1 cellular context compared by ENCODE assay signal in genomic region chr19:18020212-18021067, GRCh38.
TF ChIP-seq lines count a peak whose summit lies in the region.

No MANE protein-coding gene starts in this region.

TF ChIP-seq in HepG2, 621 proteins besides CTCF, POLR2A, EP300 and RAD21 (continued from another document and continues in another):
- no peak for TF ChIP-seq AHDC1 (CRISPR knock-in tag; IDR thresholded peaks at IDR 0.05; ENCODE audit: borderline replicate concordance)
- no peak for TF ChIP-seq ZNF670 (CRISPR knock-in tag; IDR thresholded peaks at IDR 0.05; ENCODE audit: borderline replicate concordance)
- no peak for TF ChIP-seq ZBTB46 (CRISPR knock-in tag; IDR thresholded peaks at IDR 0.05; ENCODE audit: borderline replicate concordance)
- TF ChIP-seq ZNF792 (CRISPR knock-in tag; IDR thresholded peaks at IDR 0.05), result no peak
- TF ChIP-seq ASH2L (IDR thresholded peaks at IDR 0.05; ENCODE audit: insufficient read length, low read depth, low read length), result no peak
- no peak for TF ChIP-seq ZFP91 (CRISPR knock-in tag; IDR thresholded peaks at IDR 0.05; ENCODE audit: borderline replicate concordance)
- no peak for TF ChIP-seq LCORL (IDR thresholded peaks at IDR 0.05)
- 0 out of 2 replicates have a peak, but pooled peaks have one; percentile 45 for TF ChIP-seq LCORL (CRISPR knock-in tag; IDR thresholded peaks at IDR 0.05)
- no peak for TF ChIP-seq NFKBIZ (CRISPR knock-in tag; IDR thresholded peaks at IDR 0.05)
- TF ChIP-seq ZNF362 (CRISPR knock-in tag; IDR thresholded peaks at IDR 0.05; ENCODE audit: borderline replicate concordance), result no peak
- no peak for TF ChIP-seq ZNF30 (CRISPR knock-in tag; IDR thresholded peaks at IDR 0.05)
- TF ChIP-seq MNT (IDR thresholded peaks at IDR 0.05), result no peak
- TF ChIP-seq SAP130 (CRISPR knock-in tag; IDR thresholded peaks at IDR 0.05; ENCODE audit: low read depth), result peak; percentile 34; the same call in 1 of the 2 replicates
- TF ChIP-seq NR2F6 (IDR thresholded peaks at IDR 0.05), result no peak
- peak; percentile 9; the same call in 1 of the 2 replicates for TF ChIP-seq NR2F6 (CRISPR knock-in tag; IDR thresholded peaks at IDR 0.05)
- no peak for TF ChIP-seq MXD1 (CRISPR knock-in tag; IDR thresholded peaks at IDR 0.05)
- TF ChIP-seq CEBPG (CRISPR knock-in tag; IDR thresholded peaks at IDR 0.05), result no peak
- no peak for TF ChIP-seq U2AF1 (optimal IDR thresholded peaks at IDR 0.05; ENCODE audit: low read depth, low read length)
- TF ChIP-seq ZNF503 (CRISPR knock-in tag; IDR thresholded peaks at IDR 0.05), result no peak
- no peak for TF ChIP-seq ZNF18 (CRISPR knock-in tag; IDR thresholded peaks at IDR 0.05; ENCODE audit: insufficient replicate concordance)
- TF ChIP-seq ZNF772 (CRISPR knock-in tag; IDR thresholded peaks at IDR 0.05), result no peak
- no peak for TF ChIP-seq PHF5A (CRISPR knock-in tag; IDR thresholded peaks at IDR 0.05; ENCODE audit: low read depth, unreplicated experiment)
- peak; percentile 52; the same call in 1 of the 2 replicates for TF ChIP-seq ZNF121 (CRISPR knock-in tag; IDR thresholded peaks at IDR 0.05)
- no peak for TF ChIP-seq ZMAT3 (CRISPR knock-in tag; conservative IDR thresholded peaks at IDR 0.05)
- TF ChIP-seq FIP1L1 (IDR thresholded peaks at IDR 0.05; ENCODE audit: borderline replicate concordance, insufficient read depth, low read depth, low read length), result no peak
- TF ChIP-seq KLF16 (CRISPR knock-in tag; IDR thresholded peaks at IDR 0.05), result no peak
- TF ChIP-seq ZKSCAN1 (IDR thresholded peaks at IDR 0.05; ENCODE audit: low read length), result peak; percentile 82
- TF ChIP-seq NKX3-1 (CRISPR knock-in tag; IDR thresholded peaks at IDR 0.05), result no peak
- no peak for TF ChIP-seq ZSCAN9 (CRISPR knock-in tag; IDR thresholded peaks at IDR 0.05; ENCODE audit: borderline replicate concordance)
- no peak for TF ChIP-seq ZNF451 (CRISPR knock-in tag; IDR thresholded peaks at IDR 0.05)
- TF ChIP-seq SP5 (CRISPR knock-in tag; IDR thresholded peaks at IDR 0.05; ENCODE audit: borderline replicate concordance, low read depth), result 0 out of 2 replicates have a peak, but pooled peaks have one; percentile 39
- TF ChIP-seq STAT6 (CRISPR knock-in tag; IDR thresholded peaks at IDR 0.05; ENCODE audit: borderline replicate concordance), result no peak
- no peak for TF ChIP-seq PITX1 (CRISPR knock-in tag; IDR thresholded peaks at IDR 0.05)
- TF ChIP-seq KAT7 (CRISPR knock-in tag; IDR thresholded peaks at IDR 0.05; ENCODE audit: borderline replicate concordance), result no peak
- TF ChIP-seq GATAD2A (CRISPR knock-in tag; IDR thresholded peaks at IDR 0.05), result 0 out of 2 replicates have a peak, but pooled peaks have one; percentile 17
- TF ChIP-seq ATAD3A (CRISPR knock-in tag; IDR thresholded peaks at IDR 0.05), result no peak
- no peak for TF ChIP-seq WIZ (CRISPR knock-in tag; IDR thresholded peaks at IDR 0.05)
- no peak for TF ChIP-seq ZBTB20 (CRISPR knock-in tag; IDR thresholded peaks at IDR 0.05; ENCODE audit: borderline replicate concordance, low read depth)
- TF ChIP-seq ZEB1 (IDR thresholded peaks at IDR 0.05; ENCODE audit: insufficient replicate concordance, low read depth), result no peak
- no peak for TF ChIP-seq SP2 (CRISPR knock-in tag; IDR thresholded peaks at IDR 0.05)
- TF ChIP-seq SRSF9 (IDR thresholded peaks at IDR 0.05; ENCODE audit: borderline replicate concordance, insufficient read depth, low read depth, low read length, poor library complexity, severe bottlenecking), result no peak
- TF ChIP-seq ZFP36 (IDR thresholded peaks at IDR 0.05; ENCODE audit: borderline replicate concordance, low read depth, low read length, partially characterized antibody), result no peak
- TF ChIP-seq HCFC1 (IDR thresholded peaks at IDR 0.05; ENCODE audit: low read depth, low read length), result no peak
- no peak for TF ChIP-seq ZNF83 (CRISPR knock-in tag; IDR thresholded peaks at IDR 0.05; ENCODE audit: borderline replicate concordance)
- no peak for TF ChIP-seq ZNF776 (CRISPR knock-in tag; IDR thresholded peaks at IDR 0.05)
- TF ChIP-seq ZNF138 (CRISPR knock-in tag; IDR thresholded peaks at IDR 0.05; ENCODE audit: low read depth), result no peak
- TF ChIP-seq BCL6 (CRISPR knock-in tag; IDR thresholded peaks at IDR 0.05), result peak; percentile 71
- TF ChIP-seq KLF13 (CRISPR knock-in tag; IDR thresholded peaks at IDR 0.05), result no peak
